Comparison of ENCODE assay signal across 32 cellular contexts in genomic region chr15:51781506-51781905, GRCh38.
"Had no signal": no experiment of that assay in that cellular context is flagged by ENCODE, and none has a peak within 500 bp of the region (broad histone marks: within the 10 kb centered on the region; RNA-seq: fewer than 3 reads in every experiment).

No MANE protein-coding gene starts in this region.

- H3K36me3 ChIP-seq: breast epithelium, cardiac muscle cell had no signal

- H3K27ac Mint-ChIP-seq: activated B cell treated with CpG ODN at 0.5 μM for 24 hours; activated CD4-positive, alpha-beta T cell treated with anti-CD3 and anti-CD28 coated beads, Interleukin-2, amount 10 ng/mL, durations not matched to agents 7 days and 5 days; activated CD8-positive, alpha-beta T cell treated with anti-CD3 and anti-CD28 coated beads for 36 hours; activated naive CD4-positive, alpha-beta T cell treated with anti-CD3 and anti-CD28 coated beads, Interleukin-2, amount 10 ng/mL, durations not matched to agents 7 days and 5 days; activated naive CD8-positive, alpha-beta T cell treated with anti-CD3 and anti-CD28 coated beads, Interleukin-2, amount 10 ng/mL, durations not matched to agents 7 days and 5 days; brain; dendritic cell treated with granulocyte-macrophage colony-stimulating factor and Interleukin-4, amounts not matched to agents 40 ng/mL and 50 ng/mL, for 4 days; endodermal cell; T-helper 17 cell; T-helper 2 cell treated with Interferon-gamma antibody and Interleukin-4, amounts not matched to agents 5 μg/mL and 100 μg/mL, for 36 hours had no signal

- H3K27ac ChIP-seq: ascending aorta, breast epithelium, cardiac muscle cell, coronary artery, dorsolateral prefrontal cortex, epithelial cell of prostate, WERI-Rb-1 had no signal

- H3K9me3 ChIP-seq: ascending aorta, breast epithelium had no signal

- H3K4me1 ChIP-seq: ascending aorta had no signal

- ATAC-seq: activated CD4-positive, CD25-positive, alpha-beta regulatory T cell treated with anti-CD3 and anti-CD28 coated beads, Interleukin-2, amount 50 U/mL, for 24 hours; activated CD8-positive, alpha-beta T cell treated with anti-CD3 and anti-CD28 coated beads for 36 hours; T-helper 17 cell had no signal

- H3K27me3 ChIP-seq: ascending aorta, breast epithelium, cardiac muscle cell, dorsolateral prefrontal cortex had no signal

- DNase-seq: activated B cell treated with CpG ODN at 0.5 μM for 24 hours; activated CD4-positive, alpha-beta T cell treated with anti-CD3 and anti-CD28 coated beads for 4 hours; activated CD4-positive, alpha-beta T cell treated with anti-CD3 and anti-CD28 coated beads, Interleukin-2, amount 10 ng/mL, durations not matched to agents 7 days and 5 days; activated CD4-positive, alpha-beta T cell treated with anti-CD3 and anti-CD28 coated beads, Interleukin-2, amount 50 U/mL, for 48 hours; activated CD8-positive, alpha-beta memory T cell treated with anti-CD3 and anti-CD28 coated beads for 24 hours; activated CD8-positive, alpha-beta T cell treated with anti-CD3 and anti-CD28 coated beads for 36 hours; activated gamma-delta T cell; activated naive CD4-positive, alpha-beta T cell; activated naive CD4-positive, alpha-beta T cell treated with anti-CD3 and anti-CD28 coated beads, Interleukin-2, amount 10 ng/mL, durations not matched to agents 7 days and 5 days; activated naive CD8-positive, alpha-beta T cell treated with anti-CD3 and anti-CD28 coated beads, Interleukin-2, amount 10 ng/mL, durations not matched to agents 7 days and 5 days; activated T-cell treated with anti-CD3 and anti-CD28 coated beads, Interleukin-2, amount 50 U/mL, for 1 hour; activated T-cell treated with anti-CD3 and anti-CD28 coated beads, Interleukin-2, amount 50 U/mL, for 48 hours; dorsolateral prefrontal cortex; effector memory CD4-positive, alpha-beta T cell; endodermal cell; foreskin fibroblast; head of caudate nucleus; T-helper 1 cell; T-helper 17 cell; T1000; WERI-Rb-1 had no signal

- H3K4me3 ChIP-seq: ascending aorta, breast epithelium, cardiac muscle cell, coronary artery, dorsolateral prefrontal cortex had no signal

- H3K4me1 Mint-ChIP-seq: activated naive CD4-positive, alpha-beta T cell treated with anti-CD3 and anti-CD28 coated beads, Interleukin-2, amount 10 ng/mL, durations not matched to agents 7 days and 5 days; brain; central memory CD8-positive, alpha-beta T cell; endodermal cell; T-helper 17 cell had no signal

- H3K9me3 Mint-ChIP-seq: activated B cell treated with CpG ODN at 0.5 μM for 24 hours; activated CD4-positive, alpha-beta T cell treated with anti-CD3 and anti-CD28 coated beads, Interleukin-2, amount 10 ng/mL, durations not matched to agents 7 days and 5 days; activated CD8-positive, alpha-beta T cell treated with anti-CD3 and anti-CD28 coated beads for 36 hours; activated naive CD4-positive, alpha-beta T cell treated with anti-CD3 and anti-CD28 coated beads, Interleukin-2, amount 50 U/mL, for 72 hours; activated naive CD8-positive, alpha-beta T cell treated with anti-CD3 and anti-CD28 coated beads, Interleukin-2, amount 10 ng/mL, durations not matched to agents 7 days and 5 days; central memory CD8-positive, alpha-beta T cell; T-helper 2 cell treated with Interferon-gamma antibody and Interleukin-4, amounts not matched to agents 5 μg/mL and 100 μg/mL, for 36 hours had no signal

- H3K27me3 Mint-ChIP-seq: activated B cell treated with CpG ODN at 0.5 μM for 24 hours; activated CD4-positive, alpha-beta T cell treated with anti-CD3 and anti-CD28 coated beads, Interleukin-2, amount 10 ng/mL, durations not matched to agents 7 days and 5 days; activated CD8-positive, alpha-beta T cell treated with anti-CD3 and anti-CD28 coated beads for 36 hours; activated naive CD4-positive, alpha-beta T cell treated with anti-CD3 and anti-CD28 coated beads, Interleukin-2, amount 10 ng/mL, durations not matched to agents 7 days and 5 days; activated naive CD8-positive, alpha-beta T cell treated with anti-CD3 and anti-CD28 coated beads, Interleukin-2, amount 10 ng/mL, durations not matched to agents 7 days and 5 days; brain; central memory CD8-positive, alpha-beta T cell; dendritic cell treated with granulocyte-macrophage colony-stimulating factor and Interleukin-4, amounts not matched to agents 40 ng/mL and 50 ng/mL, for 4 days; T-helper 17 cell had no signal

- H3K4me3 Mint-ChIP-seq: activated B cell treated with CpG ODN at 0.5 μM for 24 hours; activated CD4-positive, alpha-beta T cell treated with anti-CD3 and anti-CD28 coated beads, Interleukin-2, amount 10 ng/mL, durations not matched to agents 7 days and 5 days; activated CD8-positive, alpha-beta T cell treated with anti-CD3 and anti-CD28 coated beads for 36 hours; activated naive CD4-positive, alpha-beta T cell treated with anti-CD3 and anti-CD28 coated beads, Interleukin-2, amount 10 ng/mL, durations not matched to agents 7 days and 5 days; activated naive CD8-positive, alpha-beta T cell treated with anti-CD3 and anti-CD28 coated beads, Interleukin-2, amount 10 ng/mL, durations not matched to agents 7 days and 5 days; brain; central memory CD8-positive, alpha-beta T cell; dendritic cell treated with granulocyte-macrophage colony-stimulating factor and Interleukin-4, amounts not matched to agents 40 ng/mL and 50 ng/mL, for 4 days; endodermal cell; T-helper 17 cell; T-helper 2 cell treated with Interferon-gamma antibody and Interleukin-4, amounts not matched to agents 5 μg/mL and 100 μg/mL, for 36 hours had no signal
